22 cellular contexts compared by ENCODE assay signal in genomic region chr7:17719998-17720397, GRCh38.
DNase-seq lines count a peak whose midpoint lies in the region; ATAC-seq, FAIRE-seq and TF ChIP-seq lines count a peak whose summit lies in the region.
"Had no signal": no experiment of that assay in that cellular context is flagged by ENCODE, and none has a peak within 500 bp of the region (broad histone marks: within the 10 kb centered on the region; RNA-seq: fewer than 3 reads in every experiment).

No MANE protein-coding gene starts in this region.

- H3K4me2 ChIP-seq in keratinocyte (ENCODE audit: control insufficient read depth, extremely low read depth, insufficient read depth, low read depth, low read length), result no peak overlapping the region
- H3K4me2 ChIP-seq: A549, BLaER1 had no signal

- 47 to 56% (median 52%) methylated on average over 5 of the region's 5 CpGs for WGBS in heart left ventricle, 4 donors

- no peaks in the 10 kb centered on the region for H3K9me3 Mint-ChIP-seq in activated naive CD4-positive, alpha-beta T cell treated with anti-CD3 and anti-CD28 coated beads, Interleukin-2, amount 50 U/mL, for 24 hours
- H3K9me3 Mint-ChIP-seq: CD14-positive monocyte, H9 had no signal

- no peaks in the 10 kb centered on the region for H4K20me1 ChIP-seq in keratinocyte (ENCODE audit: control insufficient read depth, extremely low read depth, insufficient read depth, low read length)
- H4K20me1 ChIP-seq: BLaER1 had no signal

- H3K4me3 Mint-ChIP-seq in activated naive CD4-positive, alpha-beta T cell treated with anti-CD3 and anti-CD28 coated beads, Interleukin-2, amount 50 U/mL, for 24 hours, result no peak overlapping the region
- H3K4me3 Mint-ChIP-seq: CD14-positive monocyte; CD4-positive, alpha-beta memory T cell; H9 had no signal

- H3K36me3 Mint-ChIP-seq in activated naive CD4-positive, alpha-beta T cell treated with anti-CD3 and anti-CD28 coated beads, Interleukin-2, amount 50 U/mL, for 24 hours, result no peaks in the 10 kb centered on the region
- H3K36me3 Mint-ChIP-seq: CD14-positive monocyte; CD4-positive, alpha-beta memory T cell had no signal

- H3K27ac Mint-ChIP-seq in activated naive CD4-positive, alpha-beta T cell treated with anti-CD3 and anti-CD28 coated beads, Interleukin-2, amount 50 U/mL, for 24 hours, result peak overlapping the region; percentile 18
- H3K27ac Mint-ChIP-seq: CD14-positive monocyte, H9 had no signal

- H2AFZ ChIP-seq in keratinocyte (ENCODE audit: control insufficient read depth, low read length), result no peak overlapping the region

- no peaks in the 10 kb centered on the region for H3K9me1 ChIP-seq in keratinocyte (ENCODE audit: control insufficient read depth, extremely low read depth, insufficient read depth, low read length)

- H3K9me3 ChIP-seq in heart left ventricle (no peaks in the 10 kb centered on the region), left ventricle myocardium inferior (replicated peaks) (no peaks in the 10 kb centered on the region), keratinocyte (ENCODE audit: control insufficient read depth, low read depth, low read length) (no peaks in the 10 kb centered on the region), BE2C (no peaks in the 10 kb centered on the region)
- H3K9me3 ChIP-seq: A549, BLaER1 had no signal

- no peak overlapping the region for H3K27ac ChIP-seq in heart left ventricle
- H3K27ac ChIP-seq in left ventricle myocardium inferior (replicated peaks), result no peak overlapping the region
- no peak overlapping the region for H3K27ac ChIP-seq in foreskin keratinocyte
- H3K27ac ChIP-seq in keratinocyte (ENCODE audit: control insufficient read depth, insufficient read depth, low read length), result no peak overlapping the region
- H3K27ac ChIP-seq: 22Rv1, A549, BLaER1 had no signal

- no peak for TF ChIP-seq POLR2A in heart left ventricle (IDR thresholded peaks at IDR 0.05)

- ATAC-seq in heart left ventricle (peak; percentile 47 to 77 (median 74)), foreskin keratinocyte (peak; percentile 77)
- ATAC-seq: A549 had no signal

- H3K4me3 ChIP-seq in heart left ventricle (no peak overlapping the region), left ventricle myocardium inferior (no peak overlapping the region), keratinocyte (ENCODE audit: control insufficient read depth in 2 of 3, extremely low read depth in 1 of 3, insufficient read depth in 2 of 3, low read depth in 1 of 3, low read length in 3 of 3) (no peak overlapping the region), BE2C (ENCODE audit: low read depth, low read length) (no peak overlapping the region)
- H3K4me3 ChIP-seq: A549, BLaER1 had no signal

- no peaks in the 10 kb centered on the region for H3K4me1 Mint-ChIP-seq in activated naive CD4-positive, alpha-beta T cell treated with anti-CD3 and anti-CD28 coated beads, Interleukin-2, amount 50 U/mL, for 24 hours
- H3K4me1 Mint-ChIP-seq: CD4-positive, alpha-beta memory T cell had no signal

- FAIRE-seq in keratinocyte (lab: Jason Lieb, UNC), result peak; percentile 69
- FAIRE-seq: A549, GM12892, GM18507, HTR-8/SVneo had no signal

- no peaks in the 10 kb centered on the region for H3K79me2 ChIP-seq in keratinocyte (ENCODE audit: control insufficient read depth, insufficient read depth, low read length)

- H3K4me1 ChIP-seq in heart left ventricle (no peaks in the 10 kb centered on the region), left ventricle myocardium inferior (peaks cover 10% of the 10 kb centered on the region), foreskin keratinocyte (peaks cover 7% of the 10 kb centered on the region), keratinocyte (ENCODE audit: control insufficient read depth, extremely low read depth, insufficient read depth, low read length) (peaks cover 6% of the 10 kb centered on the region), BE2C (peaks cover 12% of the 10 kb centered on the region)
- H3K4me1 ChIP-seq: A549, BLaER1 had no signal

- no peaks in the 10 kb centered on the region for H3K27me3 ChIP-seq in heart left ventricle
- H3K27me3 ChIP-seq in left ventricle myocardium inferior (ENCODE audit: low read depth), result no peaks in the 10 kb centered on the region
- H3K27me3 ChIP-seq in foreskin keratinocyte, result no peaks in the 10 kb centered on the region
- no peaks in the 10 kb centered on the region for H3K27me3 ChIP-seq in keratinocyte (ENCODE audit: control insufficient read depth, extremely low read depth, insufficient read depth, low read length)
- no peaks in the 10 kb centered on the region for H3K27me3 ChIP-seq in BE2C
- H3K27me3 ChIP-seq: BLaER1 had no signal

- intact Hi-C loops in heart left ventricle (cut with DNase I) (no loop called here), left ventricle myocardium inferior (cut with micrococcal nuclease) (no loop called here)

- no peaks in the 10 kb centered on the region for H3K27me3 Mint-ChIP-seq in activated naive CD4-positive, alpha-beta T cell treated with anti-CD3 and anti-CD28 coated beads, Interleukin-2, amount 50 U/mL, for 24 hours

- H3K36me3 ChIP-seq in heart left ventricle, result no peaks in the 10 kb centered on the region
- H3K36me3 ChIP-seq in left ventricle myocardium inferior, result no peaks in the 10 kb centered on the region
- no peaks in the 10 kb centered on the region for H3K36me3 ChIP-seq in keratinocyte (ENCODE audit: control insufficient read depth in 2 of 2, extremely low read depth in 1 of 2, insufficient read depth in 2 of 2, low read length in 2 of 2)
- no peaks in the 10 kb centered on the region for H3K36me3 ChIP-seq in BE2C
- H3K36me3 ChIP-seq: BLaER1 had no signal

- TF ChIP-seq CTCF in heart left ventricle (IDR thresholded peaks at IDR 0.05) (no peak), left ventricle myocardium inferior (IDR thresholded peaks at IDR 0.05; ENCODE audit: borderline replicate concordance) (no peak), foreskin keratinocyte (conservative IDR thresholded peaks at IDR 0.05) (no peak), keratinocyte (optimal IDR thresholded peaks at IDR 0.05 in 1 of 3, IDR thresholded peaks at IDR 0.05 in 1 of 3, conservative IDR thresholded peaks at IDR 0.05 in 1 of 3; ENCODE audit: extremely low read depth in 1 of 3, insufficient read depth in 2 of 3, low read length in 3 of 3) (no peak), BE2C (IDR thresholded peaks at IDR 0.05; ENCODE audit: low read depth, low read length) (no peak)

- dilution Hi-C loops in keratinocyte (cut with MboI; ENCODE audit: extremely low pct_ligation_motif_present, low sequenced_read_pairs), result no loop called here

- no peak for DNase-seq in activated naive CD4-positive, alpha-beta T cell treated with anti-CD3 and anti-CD28 coated beads, Interleukin-2, amount 50 U/mL, for 16 hours
- no peak for DNase-seq in heart left ventricle
- DNase-seq in left ventricle myocardium inferior, result no peak
- DNase-seq in foreskin keratinocyte, result peak; percentile 41 to 72
- DNase-seq in keratinocyte (ENCODE audit: low read depth, low spot score), result no peak
- DNase-seq in OCI-M1 (lab: John Stamatoyannopoulos, UW), result no peak
- no peak for DNase-seq in BE2C
- DNase-seq: AML-193; CD4-positive, alpha-beta memory T cell; DMS153; DMS79; GDM1; GOT3; H9 had no signal

- no peak overlapping the region for H3K9ac ChIP-seq in keratinocyte (ENCODE audit: control insufficient read depth, extremely low read depth, insufficient read depth, low read length)
- H3K9ac ChIP-seq: BLaER1 had no signal

Comparison
In these comparisons a context has a peak if more than half of its experiments do, and no peak if none do; other contexts are left out.
1. DNase-seq: peak in foreskin keratinocyte (2 of 2); none in activated naive CD4-positive, alpha-beta T cell treated with anti-CD3 and anti-CD28 coated beads, Interleukin-2, amount 50 U/mL, for 16 hours (single experiment), heart left ventricle (0 of 5), left ventricle myocardium inferior (single experiment), keratinocyte (single experiment), OCI-M1 (single experiment) and BE2C (single experiment).